8 cellular contexts compared by ENCODE assay signal in the genomic region with DNA sequence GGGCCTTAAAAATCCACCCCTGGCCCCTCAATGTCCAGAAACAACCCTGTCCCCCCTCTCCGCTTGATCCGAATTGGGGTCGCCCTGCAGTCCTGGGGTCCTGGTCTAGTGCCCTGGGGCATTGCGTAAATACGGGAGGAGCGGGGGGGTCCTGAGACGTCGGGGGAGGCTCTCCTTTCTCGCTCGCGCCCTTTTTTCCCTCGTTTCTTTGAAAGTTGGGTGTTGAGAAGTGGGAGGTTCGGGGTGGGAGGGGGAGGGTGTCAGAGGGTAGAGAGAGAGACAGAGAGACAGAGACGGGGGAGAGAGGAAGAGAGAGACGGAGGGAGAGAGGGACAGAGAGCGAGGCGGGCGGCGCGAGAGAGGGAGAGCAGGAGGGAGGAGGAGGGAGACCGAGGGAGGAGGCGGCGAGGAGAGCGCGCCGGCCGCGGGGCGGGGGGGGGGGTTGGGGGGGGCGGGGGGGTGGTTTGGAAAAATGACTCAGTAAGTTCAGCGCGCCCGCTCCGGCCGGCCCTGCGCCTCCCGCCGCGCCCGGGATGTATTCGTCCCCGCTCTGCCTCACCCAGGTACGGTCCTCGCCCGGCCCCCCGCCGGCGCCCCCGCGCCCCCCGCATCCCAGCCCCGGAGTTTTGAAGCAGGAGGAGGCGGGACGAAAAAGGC. TPM values are rescaled to one million over a fixed set of nuclear protein-coding genes. Genes with fewer than 3 reads are reported as not detected.
A peak's percentile ranks its signal among the peaks of the same experiment; 100 is the strongest.
DNase-seq lines count a peak whose midpoint lies in the region; ATAC-seq, FAIRE-seq and TF ChIP-seq lines count a peak whose summit lies in the region.

A gene (plus strand): TSS at position 480 of the 657 bp plus-strand sequence. CDS start 54 bp downstream, at position 534.

- H3K9ac ChIP-seq in NT2/D1 (ENCODE audit: insufficient read length, low read depth): peak within 1 kb of the TSS; percentile 76

- no peak for FAIRE-seq in A549 (lab: Jason Lieb, UNC)
- FAIRE-seq in GM12892 (lab: Jason Lieb, UNC): peak; percentile 38
- no peak for FAIRE-seq in frontal cortex (lab: Jason Lieb, UNC)

- ATAC-seq in A549: peak; percentile 64 to 71
- peak; percentile 80 for ATAC-seq in aorta (ENCODE audit: low FRiP score)
- no peak for ATAC-seq in HG03378 (IDR thresholded peaks at IDR 0.05; ENCODE audit: unreplicated experiment)

- H3K27ac ChIP-seq in A549 (peak within 1 kb of the TSS; percentile 99 to 100), aorta (ENCODE audit: low read depth in 1 of 2, low read length in 2 of 2) (peak within 1 kb of the TSS; percentile 81)

- H3K4me1 ChIP-seq in A549: peaks cover 58% of the 10 kb centered on the region
- peaks cover 25% of the 10 kb centered on the region for H3K4me1 ChIP-seq in NT2/D1 (ENCODE audit: insufficient read depth, insufficient read length)
- no peaks in the 10 kb centered on the region for H3K4me1 ChIP-seq in aorta (ENCODE audit: control insufficient read depth in 1 of 2, insufficient read depth in 2 of 2, low read length in 2 of 2)

- peaks cover 43% of the 10 kb centered on the region for H3K4me1 Mint-ChIP-seq in activated naive CD4-positive, alpha-beta T cell treated with anti-CD3 and anti-CD28 coated beads for 36 hours (ENCODE audit: low read depth)
- peaks cover 4% of the 10 kb centered on the region for H3K4me1 Mint-ChIP-seq in neural crest cell

- H3K9me3 ChIP-seq in A549 (no peaks in the 10 kb centered on the region), NT2/D1 (ENCODE audit: insufficient read depth, low read length) (no peaks in the 10 kb centered on the region), aorta (ENCODE audit: control insufficient read depth, low read length) (no peaks in the 10 kb centered on the region)

- peak within 1 kb of the TSS; percentile 72 for H3K4me3 Mint-ChIP-seq in activated naive CD4-positive, alpha-beta T cell treated with anti-CD3 and anti-CD28 coated beads for 36 hours
- peak within 1 kb of the TSS; percentile 66 for H3K4me3 Mint-ChIP-seq in neural crest cell

- H3K9me3 Mint-ChIP-seq in activated naive CD4-positive, alpha-beta T cell treated with anti-CD3 and anti-CD28 coated beads for 36 hours: no peaks in the 10 kb centered on the region
- no peaks in the 10 kb centered on the region for H3K9me3 Mint-ChIP-seq in neural crest cell

- no peak for TF ChIP-seq EP300 in A549 (IDR thresholded peaks at IDR 0.05)

- CTCF ChIA-PET in A549 (lab: Yijun Ruan, JAX): interaction anchor here (0.9 to 3.1 kb wide), 4 partner anchors 31 to 105 kb away, joined by 3 to 18 read pairs (median 4); no protein-coding TSS in a partner anchor
- CTCF ChIA-PET in activated naive CD4-positive, alpha-beta T cell treated with anti-CD3 and anti-CD28 coated beads for 36 hours (lab: Charles Lee): no interaction called here

- H3K36me3 ChIP-seq in NT2/D1 (ENCODE audit: insufficient read depth, insufficient read length, low read length): no peaks in the 10 kb centered on the region
- no peaks in the 10 kb centered on the region for H3K36me3 ChIP-seq in aorta (ENCODE audit: control insufficient read depth in 1 of 2, insufficient read depth in 2 of 2, low read length in 1 of 2)

- TF ChIP-seq POLR2A in A549 (IDR thresholded peaks at IDR 0.05; ENCODE audit: low read length): no peak; the same call in 1 of the 2 replicates
- no peak for TF ChIP-seq POLR2A in GM12892 (IDR thresholded peaks at IDR 0.05; ENCODE audit: low read depth, low read length)

- peak within 1 kb of the TSS; percentile 83 for H3K4me3 ChIP-seq in A549
- peak within 1 kb of the TSS; percentile 55 for H3K4me3 ChIP-seq in NT2/D1 (ENCODE audit: insufficient read length, low read depth)
- H3K4me3 ChIP-seq in aorta (ENCODE audit: low read length in 2 of 2): peak within 1 kb of the TSS; percentile 92 to 96

- no peaks in the 10 kb centered on the region for H3K36me3 Mint-ChIP-seq in activated naive CD4-positive, alpha-beta T cell treated with anti-CD3 and anti-CD28 coated beads for 36 hours (ENCODE audit: low read depth)
- no peaks in the 10 kb centered on the region for H3K36me3 Mint-ChIP-seq in neural crest cell (ENCODE audit: low read depth)

- H3K4me2 ChIP-seq in A549: peak within 1 kb of the TSS; percentile 99

- no peaks in the 10 kb centered on the region for H3K27me3 Mint-ChIP-seq in activated naive CD4-positive, alpha-beta T cell treated with anti-CD3 and anti-CD28 coated beads for 36 hours (ENCODE audit: low read depth)
- H3K27me3 Mint-ChIP-seq in neural crest cell (ENCODE audit: low read depth): peaks cover 94% of the 10 kb centered on the region

- DNase-seq in A549 (ENCODE audit: low read depth in 1 of 2, low spot score in 1 of 2): peak in 1 of 2 experiments; percentile 87
- peak; percentile 64 for DNase-seq in GM12892 (ENCODE audit: insufficient read length)
- DNase-seq in NT2/D1 (ENCODE audit: low read depth, low spot score): no peak
- peak; percentile 52 for DNase-seq in activated naive CD4-positive, alpha-beta T cell treated with anti-CD3 and anti-CD28 coated beads for 36 hours
- peak; percentile 83 to 84 for DNase-seq in frontal cortex (ENCODE audit: low spot score in 2 of 2)
- DNase-seq in neural crest cell (ENCODE audit: low read depth, low spot score): no peak
- DNase-seq in aorta: peak; percentile 89 to 92

- H3K27ac Mint-ChIP-seq in activated naive CD4-positive, alpha-beta T cell treated with anti-CD3 and anti-CD28 coated beads for 36 hours: no peak within 1 kb of the TSS
- H3K27ac Mint-ChIP-seq in neural crest cell (ENCODE audit: unreplicated experiment): no peak within 1 kb of the TSS

- 9% methylated on average over 13 of the region's 54 CpGs for WGBS in A549 (ENCODE audit: missing lambda C conversion rate)
- WGBS in aorta, 2 donors: 0 to 1% methylated on average over 21 to 43 of the region's 54 CpGs

- TF ChIP-seq CTCF in A549 (IDR thresholded peaks at IDR 0.05) (no peak), neural crest cell (conservative IDR thresholded peaks at IDR 0.05) (no peak)

- intact Hi-C loops in activated naive CD4-positive, alpha-beta T cell treated with anti-CD3 and anti-CD28 coated beads for 36 hours (cut with micrococcal nuclease): no loop called here
- intact Hi-C loops in aorta (cut with DNase I): loop anchor here (2.0 to 5.0 kb wide), 2 partner anchors 36 to 37 kb away; no protein-coding TSS in a partner anchor

- peaks cover 91% of the 10 kb centered on the region for H3K27me3 ChIP-seq in NT2/D1 (ENCODE audit: insufficient read depth, insufficient read length)
- H3K27me3 ChIP-seq in aorta (ENCODE audit: control insufficient read depth in 1 of 2, insufficient read depth in 2 of 2, low read length in 1 of 2): no peaks in the 10 kb centered on the region

- no peak for TF ChIP-seq RAD21 in A549 (conservative IDR thresholded peaks at IDR 0.05 in 1 of 2, IDR thresholded peaks at IDR 0.05 in 1 of 2)

- POLR2A ChIA-PET in A549 (lab: Yijun Ruan, JAX): interaction anchor here (0.7 to 0.8 kb wide), 4 partner anchors 31 to 54 kb away, joined by 3 to 4 read pairs (median 4); no protein-coding TSS in a partner anchor

TF ChIP-seq in A549, 52 proteins besides CTCF, POLR2A, EP300 and RAD21 (continues in another document):
- TF ChIP-seq GATA3 (IDR thresholded peaks at IDR 0.05; ENCODE audit: borderline replicate concordance) (0 out of 2 replicates have a peak, but pooled peaks have one; percentile 4), ZSCAN20 (CRISPR knock-in tag; IDR thresholded peaks at IDR 0.05) (no peak), EHMT2 (IDR thresholded peaks at IDR 0.05; ENCODE audit: low read depth) (no peak), ESRRA (IDR thresholded peaks at IDR 0.05; ENCODE audit: borderline replicate concordance, low read length) (no peak), FOXS1 (CRISPR knock-in tag; IDR thresholded peaks at IDR 0.05) (no peak), JUN (IDR thresholded peaks at IDR 0.05) (peak in 1 of 2 experiments; percentile 68; a peak in 2 of 5 replicates), NR3C1 (IDR thresholded peaks at IDR 0.05) (no peak), CEBPB (IDR thresholded peaks at IDR 0.05) (peak; percentile 53 to 84; a peak in 2 of 4 replicates), TP53 (CRISPR knock-in tag; IDR thresholded peaks at IDR 0.05) (no peak), MAFK (IDR thresholded peaks at IDR 0.05; ENCODE audit: partially characterized antibody) (no peak), FOSL2 (IDR thresholded peaks at IDR 0.05) (peak; percentile 19; the same call in 1 of the 2 replicates), FOSL2 (CRISPR knock-in tag; IDR thresholded peaks at IDR 0.05) (no peak)
- TF ChIP-seq, protein P1, sequence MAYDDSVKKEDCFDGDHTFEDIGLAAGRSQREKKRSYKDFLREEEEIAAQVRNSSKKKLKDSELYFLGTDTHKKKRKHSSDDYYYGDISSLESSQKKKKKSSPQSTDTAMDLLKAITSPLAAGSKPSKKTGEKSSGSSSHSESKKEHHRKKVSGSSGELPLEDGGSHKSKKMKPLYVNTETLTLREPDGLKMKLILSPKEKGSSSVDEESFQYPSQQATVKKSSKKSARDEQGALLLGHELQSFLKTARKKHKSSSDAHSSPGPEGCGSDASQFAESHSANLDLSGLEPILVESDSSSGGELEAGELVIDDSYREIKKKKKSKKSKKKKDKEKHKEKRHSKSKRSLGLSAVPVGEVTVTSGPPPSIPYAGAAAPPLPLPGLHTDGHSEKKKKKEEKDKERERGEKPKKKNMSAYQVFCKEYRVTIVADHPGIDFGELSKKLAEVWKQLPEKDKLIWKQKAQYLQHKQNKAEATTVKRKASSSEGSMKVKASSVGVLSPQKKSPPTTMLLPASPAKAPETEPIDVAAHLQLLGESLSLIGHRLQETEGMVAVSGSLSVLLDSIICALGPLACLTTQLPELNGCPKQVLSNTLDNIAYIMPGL (CRISPR knock-in tag; IDR thresholded peaks at IDR 0.05; ENCODE audit: borderline replicate concordance): no peak

RNA-seq across cellular contexts. Expression of the gene that starts here (rescaled TPM):
- polyA plus RNA-seq in A549 (2011; rRNA removed) (2.6 and 4.7 TPM in 2 replicates), A549 (2017; fragmentation: RNase III; extraction: RNeasy Plus Mini Kit Qiagen cat#74134 plus additional on column Dnase treatment) (34.6 to 36.4 TPM (median 34.9 TPM) in 3 replicates), aorta (10 to 100 TPM; 37.5 to 37.7 TPM)
- polyA plus RNA-seq in A549 (2012; cell fraction: cytosol; rRNA removed): 8.9 and 14.2 TPM in 2 replicates
- polyA plus RNA-seq in A549 (2012; cell fraction: nucleus; rRNA removed): 20.1 and 22.9 TPM in 2 replicates
- 10.5 and 14.6 TPM in 2 replicates for polyA minus RNA-seq in A549 (2011; rRNA and poly(A)+ RNA removed)
- polyA plus RNA-seq in GM12892 (2012; ENCODE audit: missing spikeins): 3.5 TPM
- total RNA-seq in activated naive CD4-positive, alpha-beta T cell treated with anti-CD3 and anti-CD28 coated beads for 36 hours: 10 to 100 TPM; 11.9 to 12.8 TPM
- total RNA-seq in frontal cortex (1.2 TPM), neural crest cell (4.1 and 6.0 TPM in 2 replicates), aorta (100 to 1,000 TPM; 175 to 188 TPM)

Comparison
In these comparisons a context has a peak if more than half of its experiments do, and no peak if none do; other contexts are left out.
1. RNA of the gene that starts here (total RNA-seq): 175 to 188 TPM in aorta; 11.9 to 12.8 TPM in activated naive CD4-positive, alpha-beta T cell treated with anti-CD3 and anti-CD28 coated beads for 36 hours, 4.1 to 6.0 TPM in neural crest cell and 1.2 TPM in frontal cortex (single experiment); every median in the first group is over 10 times any median in the second.
2. DNase-seq: peak in GM12892 (single experiment), activated naive CD4-positive, alpha-beta T cell treated with anti-CD3 and anti-CD28 coated beads for 36 hours (single experiment), frontal cortex (2 of 2) and aorta (2 of 2); none in NT2/D1 (single experiment) and neural crest cell (single experiment).
3. Peak in every context shown above with its lines, with median percentiles within 50 percentile points of each other: H3K4me3 ChIP-seq.